12 cellular contexts compared by ENCODE assay signal in the genomic region with DNA sequence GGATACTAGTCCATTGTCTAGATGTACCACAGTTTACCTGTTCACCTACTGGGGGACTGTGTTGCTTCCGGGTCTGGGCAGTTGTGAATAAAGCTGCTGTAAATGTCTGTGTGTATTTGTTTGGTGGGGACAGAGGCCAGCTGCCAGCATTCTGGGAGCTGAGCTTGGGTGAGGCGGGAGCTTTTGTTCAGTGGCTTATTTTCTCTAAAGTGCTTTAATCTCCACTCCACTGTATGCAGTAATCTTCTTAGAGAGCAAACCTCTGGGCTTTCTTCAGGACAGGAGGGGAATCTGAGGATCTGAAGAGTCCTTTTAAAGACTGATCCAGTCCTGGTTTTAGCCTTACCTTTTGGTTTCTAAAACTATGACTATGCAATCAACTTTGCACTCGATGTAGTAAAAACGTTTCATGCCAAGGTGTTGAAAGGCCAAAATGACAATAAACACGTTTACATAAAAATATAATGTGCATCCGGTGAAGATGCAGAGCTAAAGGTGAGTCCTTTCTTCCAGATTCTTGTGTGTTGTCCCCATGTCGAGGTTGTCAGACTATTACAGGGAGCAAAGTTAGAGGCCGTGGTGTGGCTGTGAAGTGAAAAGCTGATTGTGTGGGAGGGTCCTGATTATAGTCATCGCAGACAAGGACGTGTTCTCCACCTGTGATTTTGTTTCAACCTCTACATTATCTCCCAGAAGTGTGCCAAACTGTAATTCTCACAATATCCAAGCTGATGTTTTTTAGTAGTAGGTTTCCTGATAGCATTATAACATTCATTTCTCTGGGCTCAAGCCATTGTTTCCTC.
DNase-seq lines count a peak whose midpoint lies in the region; ATAC-seq and TF ChIP-seq lines count a peak whose summit lies in the region.
"Had no signal": no experiment of that assay in that cellular context is flagged by ENCODE, and none has a peak within 500 bp of the region (broad histone marks: within the 10 kb centered on the region; RNA-seq: fewer than 3 reads in every experiment).

No MANE protein-coding gene starts in this region.

- no peaks in the 10 kb centered on the region for H3K27me3 Mint-ChIP-seq in activated T-helper 1 cell treated with anti-CD3 and anti-CD28 coated beads, Interleukin-12 subunit alpha, Interleukin-12 subunit beta, Interleukin-2, Interleukin-4 antibody, amounts not matched to agents 30 ng/mL and 10 ng/mL and 1 ng/mL, durations not matched to agents 14 hours and 24 hours and 36 hours (ENCODE audit: insufficient read depth)
- no peaks in the 10 kb centered on the region for H3K27me3 Mint-ChIP-seq in nephron (ENCODE audit: low read depth)

- intact Hi-C loops in activated T-helper 1 cell treated with anti-CD3 and anti-CD28 coated beads, Interleukin-12 subunit alpha, Interleukin-12 subunit beta, Interleukin-2, Interleukin-4 antibody, amounts not matched to agents 30 ng/mL and 10 ng/mL and 1 ng/mL, durations not matched to agents 14 hours and 24 hours and 36 hours (cut with micrococcal nuclease): loop anchor here (1.0 kb wide), 1 partner anchor 9 kb away; no protein-coding TSS in a partner anchor

- H3K4me1 Mint-ChIP-seq in activated T-helper 1 cell treated with anti-CD3 and anti-CD28 coated beads, Interleukin-12 subunit alpha, Interleukin-12 subunit beta, Interleukin-2, Interleukin-4 antibody, amounts not matched to agents 30 ng/mL and 10 ng/mL and 1 ng/mL, durations not matched to agents 14 hours and 24 hours and 36 hours (ENCODE audit: low read depth): peaks cover 37% of the 10 kb centered on the region
- peaks cover 19% of the 10 kb centered on the region for H3K4me1 Mint-ChIP-seq in nephron

- H3K4me3 Mint-ChIP-seq in activated T-helper 1 cell treated with anti-CD3 and anti-CD28 coated beads, Interleukin-12 subunit alpha, Interleukin-12 subunit beta, Interleukin-2, Interleukin-4 antibody, amounts not matched to agents 30 ng/mL and 10 ng/mL and 1 ng/mL, durations not matched to agents 14 hours and 24 hours and 36 hours: no peak overlapping the region
- peak overlapping the region in 1 of 3 experiments; percentile 24 for H3K4me3 Mint-ChIP-seq in nephron

- peak overlapping the region; percentile 10 for H3K27ac Mint-ChIP-seq in activated T-helper 1 cell treated with anti-CD3 and anti-CD28 coated beads, Interleukin-12 subunit alpha, Interleukin-12 subunit beta, Interleukin-2, Interleukin-4 antibody, amounts not matched to agents 30 ng/mL and 10 ng/mL and 1 ng/mL, durations not matched to agents 14 hours and 24 hours and 36 hours
- peak overlapping the region; percentile 75 to 93 (median 84) for H3K27ac Mint-ChIP-seq in nephron

- DNase-seq in DMS 273 (lab: John Stamatoyannopoulos, UW; ENCODE audit: unreplicated experiment): peak; percentile 12
- no peak for DNase-seq in DMS 273 treated with DMSO at 0.1 percent for 48 hours (lab: John Stamatoyannopoulos, UW)
- DNase-seq in NCI-H2081 treated with DMSO at 0.1 percent for 48 hours (lab: John Stamatoyannopoulos, UW): peak; percentile 14
- DNase-seq in activated T-helper 1 cell treated with anti-CD3 and anti-CD28 coated beads, Interleukin-12 subunit alpha, Interleukin-12 subunit beta, Interleukin-2, Interleukin-4 antibody, amounts not matched to agents 30 ng/mL and 10 ng/mL and 1 ng/mL, durations not matched to agents 14 hours and 24 hours and 36 hours (ENCODE audit: low spot score): no peak
- DNase-seq in KBM-7: no peak
- no peak for DNase-seq in A172 (ENCODE audit: low spot score)
- DNase-seq: activated CD4-positive, alpha-beta T cell treated with anti-CD3 and anti-CD28 coated beads for 1 hour; left ventricle myocardium superior; stimulated activated CD8-positive, alpha-beta memory T cell treated with anti-CD3 and anti-CD28 coated beads, Interleukin-4, amount 100 ng/mL, for 48 hours had no signal

- TF ChIP-seq CTCF in nephron (IDR thresholded peaks at IDR 0.05; ENCODE audit: unreplicated experiment in 3 of 3): no peak

- in situ Hi-C loops in KBM-7 (cut with MboI; ENCODE audit: low pct_unique_long_range_greater_than_20kb, low sequenced_read_pairs): no loop called here

- no peaks in the 10 kb centered on the region for H3K9me3 Mint-ChIP-seq in activated T-helper 1 cell treated with anti-CD3 and anti-CD28 coated beads, Interleukin-12 subunit alpha, Interleukin-12 subunit beta, Interleukin-2, Interleukin-4 antibody, amounts not matched to agents 30 ng/mL and 10 ng/mL and 1 ng/mL, durations not matched to agents 14 hours and 24 hours and 36 hours
- peaks cover 4% of the 10 kb centered on the region for H3K9me3 Mint-ChIP-seq in nephron

- H3K36me3 Mint-ChIP-seq in activated T-helper 1 cell treated with anti-CD3 and anti-CD28 coated beads, Interleukin-12 subunit alpha, Interleukin-12 subunit beta, Interleukin-2, Interleukin-4 antibody, amounts not matched to agents 30 ng/mL and 10 ng/mL and 1 ng/mL, durations not matched to agents 14 hours and 24 hours and 36 hours (ENCODE audit: low read depth): peaks cover 8% of the 10 kb centered on the region
- no peaks in the 10 kb centered on the region for H3K36me3 Mint-ChIP-seq in nephron (ENCODE audit: low read depth)

- no peak for ATAC-seq in GM19463 (IDR thresholded peaks at IDR 0.05; ENCODE audit: unreplicated experiment)
- ATAC-seq: left ventricle myocardium superior, sciatic nerve had no signal

Comparison
In these comparisons a context has a peak if more than half of its experiments do, and no peak if none do; other contexts are left out.
1. DNase-seq: peak in DMS 273 (single experiment) and NCI-H2081 treated with DMSO at 0.1 percent for 48 hours (single experiment); none in DMS 273 treated with DMSO at 0.1 percent for 48 hours (single experiment), activated T-helper 1 cell treated with anti-CD3 and anti-CD28 coated beads, Interleukin-12 subunit alpha, Interleukin-12 subunit beta, Interleukin-2, Interleukin-4 antibody, amounts not matched to agents 30 ng/mL and 10 ng/mL and 1 ng/mL, durations not matched to agents 14 hours and 24 hours and 36 hours (single experiment), KBM-7 (single experiment) and A172 (single experiment).